In the genomic region with DNA sequence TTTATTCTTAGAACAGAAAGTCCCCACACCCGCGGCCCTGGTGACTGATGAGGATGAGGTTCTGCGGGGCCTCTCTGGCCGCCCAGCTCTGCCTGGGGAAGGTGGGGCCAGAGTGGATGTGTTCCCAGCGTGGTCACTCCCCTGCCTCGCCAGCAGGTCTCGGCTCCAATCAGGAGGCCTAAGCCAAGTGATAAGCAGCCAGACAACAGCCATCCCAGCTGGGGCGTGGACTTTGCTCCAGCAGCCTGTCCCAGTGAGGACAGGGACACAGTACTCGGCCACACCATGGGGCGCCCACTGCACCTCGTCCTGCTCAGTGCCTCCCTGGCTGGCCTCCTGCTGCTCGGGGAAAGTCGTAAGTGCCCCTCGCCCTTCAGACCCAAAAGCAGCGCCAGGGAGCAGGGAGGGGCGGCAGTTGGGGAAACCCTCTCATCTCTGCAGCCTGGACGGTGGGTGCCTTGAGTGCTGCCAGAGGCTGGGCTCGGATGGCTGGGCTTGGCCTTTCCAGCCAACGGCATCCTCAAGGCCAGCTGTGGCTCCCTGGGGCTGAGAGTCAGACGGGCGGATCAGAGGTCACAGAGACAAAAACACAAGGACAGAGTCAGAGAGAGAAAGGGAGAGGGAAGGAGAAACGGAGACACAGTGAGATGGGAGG, we compare ENCODE assay signal across 1 cellular context.
TF ChIP-seq lines count a peak whose summit lies in the region.

A gene (plus strand): TSS at position 229 of the 655 bp plus-strand sequence. CDS start 57 bp downstream, at position 286.

TF ChIP-seq in liver, 16 proteins besides CTCF, POLR2A, EP300 and RAD21 (continued from another document):
- peak; percentile 98 for TF ChIP-seq HNF4A (conservative IDR thresholded peaks at IDR 0.05)
